Comparison of ENCODE assay signal across 25 cellular contexts in genomic region chr11:47299078-47299477, GRCh38.
"Had no signal": no experiment of that assay in that cellular context is flagged by ENCODE, and none has a peak within 500 bp of the region (broad histone marks: within the 10 kb centered on the region; RNA-seq: fewer than 3 reads in every experiment).

No MANE protein-coding gene starts in this region.

- H3K36me3 ChIP-seq: ovary had no signal

- H3K4me1 ChIP-seq: left ventricle myocardium inferior, neural progenitor cell, right atrium auricular region, right lobe of liver, transverse colon, upper lobe of left lung, vagina had no signal

- H3K4me1 Mint-ChIP-seq: mesothelial cell of epicardium; nephron progenitor cell; neural progenitor cell; stimulated activated naive B cell treated with anti-CD40 and anti-IgM and Interleukin-4, amounts not matched to agents 10 μg/mL and 1 μg/mL and 100 μg/mL, for 72 hours had no signal

- H3K27me3 Mint-ChIP-seq: naive B cell; progenitor cell of endocrine pancreas; stimulated activated naive B cell treated with anti-CD40 and anti-IgM and Interleukin-4, amounts not matched to agents 10 μg/mL and 1 μg/mL and 100 μg/mL, for 72 hours; stimulated activated naive CD8-positive, alpha-beta T cell treated with anti-CD3 and anti-CD28 coated beads, Interleukin-15, amount 100 ng/mL, for 72 hours had no signal

- H3K27ac Mint-ChIP-seq: mesothelial cell of epicardium; nephron progenitor cell; neural progenitor cell; progenitor cell of endocrine pancreas; stimulated activated naive CD8-positive, alpha-beta T cell treated with anti-CD3 and anti-CD28 coated beads, Interleukin-15, amount 100 ng/mL, for 72 hours had no signal

- H3K9me3 ChIP-seq: neutrophil, right lobe of liver had no signal

- H3K27ac ChIP-seq: left ventricle myocardium inferior, neural progenitor cell, neutrophil, ovary, right atrium auricular region, right lobe of liver, transverse colon, upper lobe of left lung, vagina had no signal

- DNase-seq: hypothalamus; islet precursor cell; left ventricle myocardium inferior; mesendoderm; naive B cell; natural killer cell; nephron progenitor cell; occipital lobe; ovary; right lobe of liver; stimulated activated CD4-positive, alpha-beta T cell treated with anti-CD3 and anti-CD28 coated beads, Interleukin-1b, Interleukin-23, amount 100 ng/mL, for 48 hours; stimulated activated CD4-positive, alpha-beta T cell treated with anti-CD3 and anti-CD28 coated beads, Interleukin-2, amount 100 ng/mL, for 48 hours; stimulated activated naive B cell treated with anti-CD40 and anti-IgM and Interleukin-4, amounts not matched to agents 10 μg/mL and 1 μg/mL and 100 μg/mL, for 72 hours; stimulated activated naive CD8-positive, alpha-beta T cell treated with anti-CD3 and anti-CD28 coated beads, Interleukin-15, amount 100 ng/mL, for 72 hours; substantia nigra; transverse colon; upper lobe of left lung had no signal

- H3K4me3 ChIP-seq: left ventricle myocardium inferior, lung, neural progenitor cell, ovary, right atrium auricular region, right lobe of liver, smooth muscle cell, transverse colon, upper lobe of left lung, vagina had no signal

- ATAC-seq: natural killer cell; right lobe of liver; stimulated activated naive B cell treated with anti-CD40 and anti-IgM and Interleukin-4, amounts not matched to agents 10 μg/mL and 1 μg/mL and 100 μg/mL, for 72 hours; stimulated activated naive CD8-positive, alpha-beta T cell treated with anti-CD3 and anti-CD28 coated beads, Interleukin-15, amount 100 ng/mL, for 72 hours had no signal

- H3K4me3 Mint-ChIP-seq: mesothelial cell of epicardium; naive B cell; natural killer cell; nephron progenitor cell; neural progenitor cell; stimulated activated naive B cell treated with anti-CD40 and anti-IgM and Interleukin-4, amounts not matched to agents 10 μg/mL and 1 μg/mL and 100 μg/mL, for 72 hours; stimulated activated naive CD8-positive, alpha-beta T cell treated with anti-CD3 and anti-CD28 coated beads, Interleukin-15, amount 100 ng/mL, for 72 hours had no signal
